In genomic region chr9:35774907-35775635, GRCh38 we compare ENCODE assay signal across 1 cellular context.
TF ChIP-seq lines count a peak whose summit lies in the region.

No MANE protein-coding gene starts in this region.

TF ChIP-seq in H1, 55 proteins besides CTCF, POLR2A, EP300 and RAD21:
- no peak for TF ChIP-seq EZH2 (IDR thresholded peaks at IDR 0.05; ENCODE audit: low read depth, low read length, severe bottlenecking)
- no peak for TF ChIP-seq CTBP2 (IDR thresholded peaks at IDR 0.05; ENCODE audit: borderline replicate concordance, insufficient read depth, insufficient read length, low read length)
- TF ChIP-seq KDM4A (IDR thresholded peaks at IDR 0.05; ENCODE audit: low read depth, low read length, severe bottlenecking): no peak
- TF ChIP-seq GTF2F1 (IDR thresholded peaks at IDR 0.05; ENCODE audit: borderline replicate concordance, low read depth, low read length): no peak
- TF ChIP-seq HDAC6 (IDR thresholded peaks at IDR 0.05; ENCODE audit: low read depth, low read length): no peak
- TF ChIP-seq CHD7 (IDR thresholded peaks at IDR 0.05; ENCODE audit: insufficient replicate concordance, low read length): no peak
- TF ChIP-seq JUND (IDR thresholded peaks at IDR 0.05; ENCODE audit: low read length): no peak
- TF ChIP-seq, protein P1, sequence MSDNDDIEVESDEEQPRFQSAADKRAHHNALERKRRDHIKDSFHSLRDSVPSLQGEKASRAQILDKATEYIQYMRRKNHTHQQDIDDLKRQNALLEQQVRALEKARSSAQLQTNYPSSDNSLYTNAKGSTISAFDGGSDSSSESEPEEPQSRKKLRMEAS (IDR thresholded peaks at IDR 0.05): no peak
- TF ChIP-seq KDM1A (IDR thresholded peaks at IDR 0.05; ENCODE audit: borderline replicate concordance, low read length): no peak
- TF ChIP-seq ASH2L (IDR thresholded peaks at IDR 0.05; ENCODE audit: low read length): no peak
- TF ChIP-seq POU5F1 (IDR thresholded peaks at IDR 0.05; ENCODE audit: low read depth, low read length): no peak
- no peak for TF ChIP-seq CREB1 (IDR thresholded peaks at IDR 0.05)
- no peak for TF ChIP-seq SP1 (IDR thresholded peaks at IDR 0.05; ENCODE audit: low read depth, low read length)
- TF ChIP-seq SAP30 (IDR thresholded peaks at IDR 0.05; ENCODE audit: insufficient read depth, insufficient replicate concordance, low read length): no peak
